Comparison of ENCODE assay signal across 8 cellular contexts in the genomic region with DNA sequence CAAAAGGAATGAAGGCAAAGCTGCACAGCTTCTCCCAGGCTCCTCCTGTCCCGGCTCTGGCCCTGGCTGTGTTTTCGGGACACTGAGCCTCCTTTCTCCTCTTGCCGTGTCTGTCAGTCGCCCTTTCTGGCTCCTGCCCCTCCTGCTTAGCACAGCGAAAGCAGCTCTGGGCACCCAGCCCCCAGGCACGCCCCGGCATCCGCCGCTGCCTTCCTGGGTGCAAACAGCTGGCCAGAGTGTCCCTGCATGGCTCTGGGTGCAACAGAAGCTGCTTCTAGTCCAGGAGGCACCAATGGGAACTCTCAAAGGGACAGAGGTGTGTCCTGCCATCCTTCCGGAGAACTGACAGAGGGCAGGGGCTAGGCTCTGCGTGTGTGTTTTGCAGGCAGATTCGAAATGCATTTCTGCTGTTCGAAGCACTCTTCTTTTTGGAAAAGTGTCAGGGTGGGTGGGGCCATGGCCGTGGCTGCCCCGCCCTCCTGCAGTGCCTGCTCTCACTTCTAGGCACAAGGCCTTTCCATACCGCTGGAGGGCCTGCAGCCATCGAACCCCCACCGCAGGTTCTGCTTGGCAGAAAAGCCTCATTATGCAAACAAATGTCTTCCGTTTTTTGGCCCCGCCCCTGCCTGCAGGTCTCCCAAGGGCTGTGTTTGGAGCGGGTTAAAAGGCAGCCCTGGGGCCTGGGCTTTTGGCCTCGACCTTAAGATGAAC. TPM values are rescaled to one million over a fixed set of nuclear protein-coding genes. Genes with fewer than 3 reads are reported as not detected.
DNase-seq lines count a peak whose midpoint lies in the region; ATAC-seq and TF ChIP-seq lines count a peak whose summit lies in the region.

No MANE protein-coding gene starts in this region.

- H3K27ac ChIP-seq in cingulate gyrus (ENCODE audit: low read depth, low read length) (peak overlapping the region; percentile 65), osteoblast (ENCODE audit: low read depth, low read length) (no peak overlapping the region)

- no peak overlapping the region for H3K4me3 ChIP-seq in osteoblast (ENCODE audit: insufficient read depth, low read length)

- TF ChIP-seq CTCF in osteoblast (IDR thresholded peaks at IDR 0.05; ENCODE audit: extremely low read depth, low read depth, low read length): no peak

- no peaks in the 10 kb centered on the region for H3K4me1 ChIP-seq in osteoblast (ENCODE audit: insufficient read depth, low read length)

- no peaks in the 10 kb centered on the region for H3K79me2 ChIP-seq in osteoblast (ENCODE audit: insufficient read depth, low read length)

- H4K20me1 ChIP-seq in osteoblast (ENCODE audit: insufficient read depth, low read length): no peaks in the 10 kb centered on the region

- H3K9me3 ChIP-seq in osteoblast (ENCODE audit: low read depth, low read length): no peaks in the 10 kb centered on the region

- no peak overlapping the region for H3K4me2 ChIP-seq in osteoblast (ENCODE audit: insufficient read depth, low read length)

- ATAC-seq in GM21529 (IDR thresholded peaks at IDR 0.05; ENCODE audit: unreplicated experiment) (peak; percentile 63), HG03565 (IDR thresholded peaks at IDR 0.05; ENCODE audit: unreplicated experiment) (no peak), HG02623 (IDR thresholded peaks at IDR 0.05; ENCODE audit: unreplicated experiment) (no peak)

- H3K36me3 ChIP-seq in osteoblast (ENCODE audit: insufficient read depth, low read length): no peaks in the 10 kb centered on the region

- DNase-seq in GM03348 (ENCODE audit: low spot score) (peak; percentile 12), NCI-H526 treated with DMSO at 0.1 percent for 48 hours (lab: John Stamatoyannopoulos, UW) (peak; percentile 88), osteoblast (ENCODE audit: insufficient read length, low spot score, missing footprints) (peak; percentile 80), SK-N-DZ (ENCODE audit: low spot score) (no peak)

- H2AFZ ChIP-seq in osteoblast (ENCODE audit: low read length): no peak overlapping the region

- H3K27me3 ChIP-seq in osteoblast (ENCODE audit: insufficient read depth, low read length): peaks cover 70% of the 10 kb centered on the region

RNA-seq across cellular contexts. Expression of a gene that starts 15.5 kb away (rescaled TPM):
- total RNA-seq in osteoblast: not detected in 2 replicates
- 0.80 and 4.1 TPM in 2 replicates for polyA plus RNA-seq in SK-N-DZ (2014; cell fraction: cytosol; rRNA removed)
- polyA plus RNA-seq in SK-N-DZ (2014; cell fraction: nucleus; rRNA removed): 27.0 and 28.9 TPM in 2 replicates

RNA-seq across cellular contexts. Expression of a gene that starts 27.7 kb away (rescaled TPM):
- 32.4 and 39.1 TPM in 2 replicates for total RNA-seq in osteoblast
- polyA plus RNA-seq in SK-N-DZ (2014; cell fraction: cytosol; rRNA removed): 26.0 and 50.0 TPM in 2 replicates
- 40.1 and 56.7 TPM in 2 replicates for polyA plus RNA-seq in SK-N-DZ (2014; cell fraction: nucleus; rRNA removed)

RNA-seq across cellular contexts. Expression of a gene that starts 29.3 kb away (rescaled TPM):
- total RNA-seq in osteoblast: 13.0 TPM in 2 replicates
- polyA plus RNA-seq in SK-N-DZ (2014; cell fraction: cytosol; rRNA removed): 17.7 and 18.7 TPM in 2 replicates
- 12.5 and 14.3 TPM in 2 replicates for polyA plus RNA-seq in SK-N-DZ (2014; cell fraction: nucleus; rRNA removed)

RNA-seq across cellular contexts. Expression of a gene that starts 36.1 kb away (rescaled TPM):
- 14.1 and 15.2 TPM in 2 replicates for total RNA-seq in osteoblast
- polyA plus RNA-seq in SK-N-DZ (2014; cell fraction: cytosol; rRNA removed): 32.5 and 36.2 TPM in 2 replicates
- polyA plus RNA-seq in SK-N-DZ (2014; cell fraction: nucleus; rRNA removed): 38.2 and 42.4 TPM in 2 replicates
